8 cellular contexts compared by ENCODE assay signal in genomic region chr7:50339990-50340500, GRCh38. TPM values are rescaled to one million over a fixed set of nuclear protein-coding genes. Genes with fewer than 3 reads are reported as not detected.
DNase-seq lines count a peak whose midpoint lies in the region; ATAC-seq and TF ChIP-seq lines count a peak whose summit lies in the region.

No MANE protein-coding gene starts in this region.

- H3K27ac ChIP-seq in DND-41 (ENCODE audit: low read length) (peak overlapping the region; percentile 98), esophagus (ENCODE audit: low read depth in 2 of 2, low read length in 1 of 2) (peak overlapping the region; percentile 23 to 43), brain microvascular endothelial cell (no peak overlapping the region)

- no peaks in the 10 kb centered on the region for H4K20me1 ChIP-seq in DND-41 (ENCODE audit: insufficient read depth, low read length)

- 49 to 52% methylated on average over 7 of the region's 7 CpGs for WGBS in esophagus, 2 donors

- H2AFZ ChIP-seq in DND-41 (ENCODE audit: low read depth, low read length): 0 out of 2 replicates have a peak overlapping the region, but pooled peaks have one; percentile 20

- H3K9me3 ChIP-seq in DND-41 (ENCODE audit: insufficient read depth, low read length, severe bottlenecking) (no peaks in the 10 kb centered on the region), esophagus (ENCODE audit: control insufficient read depth in 2 of 2, insufficient read depth in 1 of 2, low read depth in 1 of 2, low read length in 1 of 2) (peaks cover 0 to 2% of the 10 kb centered on the region in 2 donors)

- TF ChIP-seq CTCF in DND-41 (IDR thresholded peaks at IDR 0.05; ENCODE audit: borderline replicate concordance, extremely low read depth, low read length, poor library complexity, severe bottlenecking) (no peak), brain microvascular endothelial cell (IDR thresholded peaks at IDR 0.05; ENCODE audit: low read depth, low read length, missing control alignments) (no peak)

- H3K9ac ChIP-seq in DND-41 (ENCODE audit: low read depth, low read length): peak overlapping the region; percentile 66

- H3K4me3 ChIP-seq in DND-41 (ENCODE audit: low read depth in 1 of 2, low read length in 2 of 2) (peak overlapping the region in 1 of 2 experiments; percentile 2; a peak in 1 of 4 replicates), esophagus (ENCODE audit: low read depth in 1 of 2, low read length in 2 of 2) (no peak overlapping the region), brain microvascular endothelial cell (ENCODE audit: low read depth, low read length) (no peak overlapping the region)

- H3K4me1 ChIP-seq in DND-41 (ENCODE audit: insufficient read depth, low read length): peaks cover 96% of the 10 kb centered on the region
- peaks cover 2 to 5% of the 10 kb centered on the region in 2 donors for H3K4me1 ChIP-seq in esophagus (ENCODE audit: control insufficient read depth in 2 of 2, insufficient read depth in 2 of 2, low read length in 1 of 2)

- peaks cover 86% of the 10 kb centered on the region for H3K79me2 ChIP-seq in DND-41 (ENCODE audit: insufficient read depth, low read length)

- H3K27me3 ChIP-seq in DND-41 (ENCODE audit: insufficient read depth, low read length, poor library complexity) (no peaks in the 10 kb centered on the region), esophagus (ENCODE audit: control insufficient read depth in 1 of 2, insufficient read depth in 2 of 2, low read length in 2 of 2) (no peaks in the 10 kb centered on the region), brain microvascular endothelial cell (replicated peaks) (no peaks in the 10 kb centered on the region)

- peak; percentile 84 for DNase-seq in DND-41
- peak; percentile 49 for DNase-seq in T follicular helper cell (ENCODE audit: low read depth)
- no peak for DNase-seq in brain microvascular endothelial cell
- no peak for DNase-seq in NCI-H526 (lab: John Stamatoyannopoulos, UW)
- DNase-seq in midbrain (lab: John Stamatoyannopoulos, UW): no peak

- ATAC-seq in DND-41 (ENCODE audit: insufficient read depth, low read depth) (peak; percentile 43), GM21737 (IDR thresholded peaks at IDR 0.05; ENCODE audit: unreplicated experiment) (peak; percentile 36), GM18517 (IDR thresholded peaks at IDR 0.05; ENCODE audit: unreplicated experiment) (no peak)

- in situ Hi-C loops in brain microvascular endothelial cell (cut with HindIII; ENCODE audit: low pct_ligation_motif_present, low sequenced_read_pairs): no loop called here

- peaks cover 28% of the 10 kb centered on the region for H3K36me3 ChIP-seq in DND-41 (ENCODE audit: insufficient read depth, low read length)
- no peaks in the 10 kb centered on the region for H3K36me3 ChIP-seq in esophagus (ENCODE audit: control insufficient read depth in 2 of 2, insufficient read depth in 2 of 2, low read length in 1 of 2)
- H3K36me3 ChIP-seq in brain microvascular endothelial cell (replicated peaks): no peaks in the 10 kb centered on the region

- peak overlapping the region; percentile 64 for H3K4me2 ChIP-seq in DND-41 (ENCODE audit: insufficient read depth, low read length)

RNA-seq across cellular contexts. Expression of gene IKZF1, which starts 35.5 kb away (rescaled TPM):
- polyA plus RNA-seq in esophagus: 1 to 10 TPM; 1.0 to 1.1 TPM

Comparison
In these comparisons a context has a peak if more than half of its experiments do, and no peak if none do; other contexts are left out.
1. DNase-seq: peak in DND-41 (single experiment) and T follicular helper cell (single experiment); none in brain microvascular endothelial cell (single experiment), NCI-H526 (0 of 2) and midbrain (single experiment).